In genomic region chr5:142472306-142472951, GRCh38 we compare ENCODE assay signal across 1 cellular context.
A peak's percentile ranks its signal among the peaks of the same experiment; 100 is the strongest.
TF ChIP-seq lines count a peak whose summit lies in the region.

No MANE protein-coding gene starts in this region.

TF ChIP-seq in K562, 482 proteins besides CTCF, POLR2A, EP300 and RAD21 (continued from another document and continues in another):
- TF ChIP-seq, protein P1, sequence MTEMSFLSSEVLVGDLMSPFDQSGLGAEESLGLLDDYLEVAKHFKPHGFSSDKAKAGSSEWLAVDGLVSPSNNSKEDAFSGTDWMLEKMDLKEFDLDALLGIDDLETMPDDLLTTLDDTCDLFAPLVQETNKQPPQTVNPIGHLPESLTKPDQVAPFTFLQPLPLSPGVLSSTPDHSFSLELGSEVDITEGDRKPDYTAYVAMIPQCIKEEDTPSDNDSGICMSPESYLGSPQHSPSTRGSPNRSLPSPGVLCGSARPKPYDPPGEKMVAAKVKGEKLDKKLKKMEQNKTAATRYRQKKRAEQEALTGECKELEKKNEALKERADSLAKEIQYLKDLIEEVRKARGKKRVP (CRISPR knock-in tag; IDR thresholded peaks at IDR 0.05) = peak; percentile 75
- TF ChIP-seq ARID1B (IDR thresholded peaks at IDR 0.05) (peak; percentile 84), ILF3 (IDR thresholded peaks at IDR 0.05; ENCODE audit: borderline replicate concordance) (no peak), NR3C1 (CRISPR knock-in tag; IDR thresholded peaks at IDR 0.05) (no peak), CREBBP (IDR thresholded peaks at IDR 0.05; ENCODE audit: low read depth, low read length) (no peak), FOXK1 (CRISPR knock-in tag; IDR thresholded peaks at IDR 0.05; ENCODE audit: borderline replicate concordance) (no peak), RBM15 (IDR thresholded peaks at IDR 0.05; ENCODE audit: insufficient read depth, low read length) (no peak), CHCHD3 (CRISPR knock-in tag; IDR thresholded peaks at IDR 0.05) (no peak), DPF2 (IDR thresholded peaks at IDR 0.05) (peak; percentile 89), STAG1 (CRISPR knock-in tag; IDR thresholded peaks at IDR 0.05; ENCODE audit: borderline replicate concordance) (no peak), HDAC3 (IDR thresholded peaks at IDR 0.05; ENCODE audit: borderline replicate concordance, partially characterized antibody) (no peak), ZNF76 (CRISPR knock-in tag; IDR thresholded peaks at IDR 0.05; ENCODE audit: borderline replicate concordance) (no peak), ZNF436 (CRISPR knock-in tag; IDR thresholded peaks at IDR 0.05) (no peak), E2F8 (IDR thresholded peaks at IDR 0.05; ENCODE audit: low read depth, partially characterized antibody) (no peak), BRF1 (IDR thresholded peaks at IDR 0.05; ENCODE audit: borderline replicate concordance, extremely low read depth, insufficient read length) (no peak), SRF (CRISPR knock-in tag; IDR thresholded peaks at IDR 0.05) (no peak), XRCC4 (IDR thresholded peaks at IDR 0.05; ENCODE audit: extremely low read depth, insufficient read depth, insufficient read length) (no peak), ARNT (IDR thresholded peaks at IDR 0.05) (0 out of 4 replicates have a peak, but pooled peaks of 1 of the 2 experiments have one; percentile 74), VEZF1 (CRISPR knock-in tag; IDR thresholded peaks at IDR 0.05) (no peak), GTF2F1 (IDR thresholded peaks at IDR 0.05; ENCODE audit: low read depth, low read length) (no peak), RNF2 (IDR thresholded peaks at IDR 0.05) (peak; percentile 86), NCOA4 (IDR thresholded peaks at IDR 0.05; ENCODE audit: partially characterized antibody) (no peak), MYNN (IDR thresholded peaks at IDR 0.05) (no peak), MYNN (CRISPR knock-in tag; IDR thresholded peaks at IDR 0.05) (no peak), JUNB (CRISPR knock-in tag; conservative IDR thresholded peaks at IDR 0.05) (no peak), HMBOX1 (IDR thresholded peaks at IDR 0.05) (peak; percentile 74), RBM14 (IDR thresholded peaks at IDR 0.05; ENCODE audit: borderline replicate concordance, insufficient read depth, low read depth, low read length) (no peak), KLF13 (tag; IDR thresholded peaks at IDR 0.05; ENCODE audit: borderline replicate concordance, low read depth) (no peak), PTBP1 (IDR thresholded peaks at IDR 0.05; ENCODE audit: low read depth, low read length) (no peak), SMAD3 (CRISPR knock-in tag; conservative IDR thresholded peaks at IDR 0.05) (no peak), EHMT2 (IDR thresholded peaks at IDR 0.05) (peak; percentile 72; the same call in 1 of the 2 replicates), ZNF277 (CRISPR knock-in tag; IDR thresholded peaks at IDR 0.05; ENCODE audit: borderline replicate concordance) (no peak), ZNF133 (CRISPR knock-in tag; IDR thresholded peaks at IDR 0.05) (no peak), PTRF (tag; IDR thresholded peaks at IDR 0.05) (no peak), ELK3 (CRISPR knock-in tag; IDR thresholded peaks at IDR 0.05) (no peak), ZBTB34 (CRISPR knock-in tag; IDR thresholded peaks at IDR 0.05) (no peak), ZNF740 (CRISPR knock-in tag; IDR thresholded peaks at IDR 0.05) (no peak), ZNF740 (tag; IDR thresholded peaks at IDR 0.05) (no peak), COPS2 (conservative IDR thresholded peaks at IDR 0.05) (no peak), HDGF (IDR thresholded peaks at IDR 0.05) (no peak), TBL1XR1 (IDR thresholded peaks at IDR 0.05; ENCODE audit: low read length in 2 of 2) (no peak), MYC (IDR thresholded peaks at IDR 0.05; ENCODE audit: low read depth, low read length) (no peak), MYC (CRISPR knock-in tag; IDR thresholded peaks at IDR 0.05; ENCODE audit: borderline replicate concordance, low read depth) (no peak), EP400 (IDR thresholded peaks at IDR 0.05) (peak; percentile 54), CREB1 (IDR thresholded peaks at IDR 0.05) (peak; percentile 74), CREB1 (CRISPR knock-in tag; IDR thresholded peaks at IDR 0.05) (peak; percentile 86), GABPB2 (CRISPR knock-in tag; conservative IDR thresholded peaks at IDR 0.05) (no peak), ZNF507 (tag; conservative IDR thresholded peaks at IDR 0.05) (no peak), RBBP5 (IDR thresholded peaks at IDR 0.05; ENCODE audit: borderline replicate concordance, insufficient read depth, low read length, poor library complexity, severe bottlenecking) (no peak)
- TF ChIP-seq, protein P2, sequence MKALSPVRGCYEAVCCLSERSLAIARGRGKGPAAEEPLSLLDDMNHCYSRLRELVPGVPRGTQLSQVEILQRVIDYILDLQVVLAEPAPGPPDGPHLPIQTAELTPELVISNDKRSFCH (CRISPR knock-in tag; IDR thresholded peaks at IDR 0.05) = no peak
- TF ChIP-seq, protein P2 (tag; IDR thresholded peaks at IDR 0.05) = no peak
- TF ChIP-seq, protein P3, sequence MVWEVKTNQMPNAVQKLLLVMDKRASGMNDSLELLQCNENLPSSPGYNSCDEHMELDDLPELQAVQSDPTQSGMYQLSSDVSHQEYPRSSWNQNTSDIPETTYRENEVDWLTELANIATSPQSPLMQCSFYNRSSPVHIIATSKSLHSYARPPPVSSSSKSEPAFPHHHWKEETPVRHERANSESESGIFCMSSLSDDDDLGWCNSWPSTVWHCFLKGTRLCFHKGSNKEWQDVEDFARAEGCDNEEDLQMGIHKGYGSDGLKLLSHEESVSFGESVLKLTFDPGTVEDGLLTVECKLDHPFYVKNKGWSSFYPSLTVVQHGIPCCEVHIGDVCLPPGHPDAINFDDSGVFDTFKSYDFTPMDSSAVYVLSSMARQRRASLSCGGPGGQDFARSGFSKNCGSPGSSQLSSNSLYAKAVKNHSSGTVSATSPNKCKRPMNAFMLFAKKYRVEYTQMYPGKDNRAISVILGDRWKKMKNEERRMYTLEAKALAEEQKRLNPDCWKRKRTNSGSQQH (CRISPR knock-in tag; IDR thresholded peaks at IDR 0.05) = no peak
- TF ChIP-seq, protein P4, sequence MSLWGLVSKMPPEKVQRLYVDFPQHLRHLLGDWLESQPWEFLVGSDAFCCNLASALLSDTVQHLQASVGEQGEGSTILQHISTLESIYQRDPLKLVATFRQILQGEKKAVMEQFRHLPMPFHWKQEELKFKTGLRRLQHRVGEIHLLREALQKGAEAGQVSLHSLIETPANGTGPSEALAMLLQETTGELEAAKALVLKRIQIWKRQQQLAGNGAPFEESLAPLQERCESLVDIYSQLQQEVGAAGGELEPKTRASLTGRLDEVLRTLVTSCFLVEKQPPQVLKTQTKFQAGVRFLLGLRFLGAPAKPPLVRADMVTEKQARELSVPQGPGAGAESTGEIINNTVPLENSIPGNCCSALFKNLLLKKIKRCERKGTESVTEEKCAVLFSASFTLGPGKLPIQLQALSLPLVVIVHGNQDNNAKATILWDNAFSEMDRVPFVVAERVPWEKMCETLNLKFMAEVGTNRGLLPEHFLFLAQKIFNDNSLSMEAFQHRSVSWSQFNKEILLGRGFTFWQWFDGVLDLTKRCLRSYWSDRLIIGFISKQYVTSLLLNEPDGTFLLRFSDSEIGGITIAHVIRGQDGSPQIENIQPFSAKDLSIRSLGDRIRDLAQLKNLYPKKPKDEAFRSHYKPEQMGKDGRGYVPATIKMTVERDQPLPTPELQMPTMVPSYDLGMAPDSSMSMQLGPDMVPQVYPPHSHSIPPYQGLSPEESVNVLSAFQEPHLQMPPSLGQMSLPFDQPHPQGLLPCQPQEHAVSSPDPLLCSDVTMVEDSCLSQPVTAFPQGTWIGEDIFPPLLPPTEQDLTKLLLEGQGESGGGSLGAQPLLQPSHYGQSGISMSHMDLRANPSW (CRISPR knock-in tag; IDR thresholded peaks at IDR 0.05) = no peak
- TF ChIP-seq, protein P5, sequence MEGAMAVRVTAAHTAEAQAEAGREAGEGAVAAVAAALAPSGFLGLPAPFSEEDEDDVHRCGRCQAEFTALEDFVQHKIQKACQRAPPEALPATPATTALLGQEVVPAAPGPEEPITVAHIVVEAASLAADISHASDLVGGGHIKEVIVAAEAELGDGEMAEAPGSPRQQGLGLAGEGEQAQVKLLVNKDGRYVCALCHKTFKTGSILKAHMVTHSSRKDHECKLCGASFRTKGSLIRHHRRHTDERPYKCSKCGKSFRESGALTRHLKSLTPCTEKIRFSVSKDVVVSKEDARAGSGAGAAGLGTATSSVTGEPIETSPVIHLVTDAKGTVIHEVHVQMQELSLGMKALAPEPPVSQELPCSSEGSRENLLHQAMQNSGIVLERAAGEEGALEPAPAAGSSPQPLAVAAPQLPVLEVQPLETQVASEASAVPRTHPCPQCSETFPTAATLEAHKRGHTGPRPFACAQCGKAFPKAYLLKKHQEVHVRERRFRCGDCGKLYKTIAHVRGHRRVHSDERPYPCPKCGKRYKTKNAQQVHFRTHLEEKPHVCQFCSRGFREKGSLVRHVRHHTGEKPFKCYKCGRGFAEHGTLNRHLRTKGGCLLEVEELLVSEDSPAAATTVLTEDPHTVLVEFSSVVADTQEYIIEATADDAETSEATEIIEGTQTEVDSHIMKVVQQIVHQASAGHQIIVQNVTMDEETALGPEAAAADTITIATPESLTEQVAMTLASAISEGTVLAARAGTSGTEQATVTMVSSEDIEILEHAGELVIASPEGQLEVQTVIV (CRISPR knock-in tag; IDR thresholded peaks at IDR 0.05; ENCODE audit: borderline replicate concordance) = no peak
